Comparison of ENCODE assay signal across 8 cellular contexts in the genomic region with DNA sequence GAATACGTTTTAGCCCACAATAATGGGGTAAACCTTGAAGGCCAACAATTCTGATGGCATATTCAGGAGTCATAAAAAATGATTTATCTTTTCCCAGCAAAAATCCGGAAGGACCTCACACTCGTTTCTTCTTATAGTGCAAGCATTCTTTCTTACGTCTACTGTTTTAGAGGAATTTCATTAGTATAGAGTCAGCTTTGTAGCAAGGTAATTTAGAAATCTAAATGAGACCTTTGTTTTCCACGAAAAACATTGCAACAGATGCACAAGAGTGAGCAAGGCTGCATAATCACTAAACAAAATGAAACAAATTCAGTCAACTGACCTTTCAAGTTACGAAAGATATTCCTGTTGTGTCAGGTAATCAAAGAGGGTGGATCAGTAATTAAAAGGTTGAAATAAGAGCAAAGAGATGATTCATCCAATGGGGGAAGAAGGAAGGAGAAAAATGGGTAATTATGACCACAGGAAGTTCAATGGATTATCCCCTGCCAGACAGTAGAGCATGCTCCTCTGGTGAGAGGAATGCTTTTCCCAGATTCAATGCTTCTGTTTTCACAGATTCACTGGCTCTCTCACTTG. TPM values are rescaled to one million over a fixed set of nuclear protein-coding genes. Genes with fewer than 3 reads are reported as not detected.
DNase-seq lines count a peak whose midpoint lies in the region; ATAC-seq, FAIRE-seq and TF ChIP-seq lines count a peak whose summit lies in the region.

No MANE protein-coding gene starts in this region.

- ATAC-seq in memory B cell (ENCODE audit: low read depth): no peak
- no peak for ATAC-seq in aorta (ENCODE audit: low FRiP score)
- no peak for ATAC-seq in GM21528 (IDR thresholded peaks at IDR 0.05; ENCODE audit: low FRiP score, unreplicated experiment)

- intact Hi-C loops in CD4-positive, alpha-beta memory T cell (cut with micrococcal nuclease): loop anchor here (1.0 to 10.0 kb wide), 2 partner anchors 247 to 346 kb away; a partner anchor contains a TSS
- intact Hi-C loops in aorta (cut with DNase I): loop anchor here (5.0 kb wide), 2 partner anchors 41 to 329 kb away; a partner anchor contains a TSS
- intact Hi-C loops in head of caudate nucleus (cut with DNase I): loop anchor here (2.0 kb wide), 1 partner anchor 178 kb away; a partner anchor contains a TSS

- H3K4me3 ChIP-seq in CD4-positive, alpha-beta memory T cell (ENCODE audit: low read length in 2 of 2): peak overlapping the region; percentile 97 to 99
- H3K4me3 ChIP-seq in astrocyte (ENCODE audit: insufficient read depth, low read depth, low read length): peak overlapping the region; percentile 100
- peak overlapping the region; percentile 61 to 75 for H3K4me3 ChIP-seq in aorta (ENCODE audit: low read length in 2 of 2)

- TF ChIP-seq CTCF in astrocyte (IDR thresholded peaks at IDR 0.05; ENCODE audit: insufficient read depth, low read depth, low read length): no peak

- H4K20me1 ChIP-seq in astrocyte (ENCODE audit: insufficient read depth, low read length): peaks cover 40% of the 10 kb centered on the region

- peaks cover 45% of the 10 kb centered on the region for H3K79me2 ChIP-seq in astrocyte (ENCODE audit: insufficient read depth, low read length)

- DNase-seq in CD4-positive, alpha-beta memory T cell: no peak
- DNase-seq in astrocyte (ENCODE audit: low read depth): peak; percentile 35
- no peak for DNase-seq in memory B cell (ENCODE audit: low spot score in 2 of 2)
- DNase-seq in aorta: no peak
- DNase-seq in cerebellar nuclear complex (lab: John Stamatoyannopoulos, UW): no peak
- no peak for DNase-seq in head of caudate nucleus

- peak overlapping the region; percentile 80 for H2AFZ ChIP-seq in astrocyte (ENCODE audit: low read depth, low read length)

- WGBS in aorta, 2 donors: 29% methylated on average over 6 of the region's 6 CpGs

- POLR2A ChIA-PET in CD4-positive, alpha-beta memory T cell (lab: Charles Lee; ENCODE audit: partially characterized antibody): interaction anchor here (1.0 to 3.9 kb wide), 10 partner anchors 20 to 946 kb away, joined by 3 to 45 read pairs (median 6); a partner anchor contains a TSS

- peaks cover 4 to 30% of the 10 kb centered on the region in 2 donors for H3K36me3 Mint-ChIP-seq in CD4-positive, alpha-beta memory T cell
- peaks cover 3% of the 10 kb centered on the region for H3K36me3 Mint-ChIP-seq in IgD-negative memory B cell
- H3K36me3 Mint-ChIP-seq in astrocyte (ENCODE audit: low read depth, unreplicated experiment): peaks cover 3% of the 10 kb centered on the region
- peaks cover 7% of the 10 kb centered on the region for H3K36me3 Mint-ChIP-seq in memory B cell

- H3K4me2 ChIP-seq in astrocyte (ENCODE audit: low read length): peak overlapping the region; percentile 96

- peak overlapping the region; percentile 100 for H3K27ac Mint-ChIP-seq in CD4-positive, alpha-beta memory T cell
- H3K27ac Mint-ChIP-seq in IgD-negative memory B cell (peak overlapping the region; percentile 100), astrocyte (ENCODE audit: unreplicated experiment) (peak overlapping the region; percentile 100), memory B cell (peak overlapping the region; percentile 100)

- peak overlapping the region; percentile 100 for H3K27ac ChIP-seq in CD4-positive, alpha-beta memory T cell (ENCODE audit: low read depth, low read length)
- H3K27ac ChIP-seq in astrocyte (ENCODE audit: low read depth, low read length) (peak overlapping the region; percentile 100), aorta (ENCODE audit: low read depth in 1 of 2, low read length in 2 of 2) (no peak overlapping the region)

- H3K36me3 ChIP-seq in CD4-positive, alpha-beta memory T cell (ENCODE audit: insufficient read depth, low read length): no peaks in the 10 kb centered on the region
- H3K36me3 ChIP-seq in astrocyte (ENCODE audit: insufficient read depth, low read length) (no peaks in the 10 kb centered on the region), aorta (ENCODE audit: control insufficient read depth in 1 of 2, insufficient read depth in 2 of 2, low read length in 1 of 2) (no peaks in the 10 kb centered on the region)

- peaks cover 0 to 5% (median 3%) of the 10 kb centered on the region in 8 donors for H3K9me3 Mint-ChIP-seq in CD4-positive, alpha-beta memory T cell
- H3K9me3 Mint-ChIP-seq in IgD-negative memory B cell (peaks cover 0 to 5% (median 1%) of the 10 kb centered on the region in 3 donors), astrocyte (ENCODE audit: unreplicated experiment) (peaks cover 4% of the 10 kb centered on the region), memory B cell (peaks cover 5% of the 10 kb centered on the region)

- peak overlapping the region; percentile 97 to 100 (median 100) for H3K4me3 Mint-ChIP-seq in CD4-positive, alpha-beta memory T cell
- peak overlapping the region; percentile 99 to 100 (median 100) for H3K4me3 Mint-ChIP-seq in IgD-negative memory B cell
- H3K4me3 Mint-ChIP-seq in astrocyte (ENCODE audit: unreplicated experiment): peak overlapping the region; percentile 100
- peak overlapping the region; percentile 99 for H3K4me3 Mint-ChIP-seq in memory B cell

- no peaks in the 10 kb centered on the region for H3K27me3 Mint-ChIP-seq in CD4-positive, alpha-beta memory T cell
- H3K27me3 Mint-ChIP-seq in IgD-negative memory B cell (no peaks in the 10 kb centered on the region), astrocyte (ENCODE audit: low read depth, unreplicated experiment) (no peaks in the 10 kb centered on the region), memory B cell (no peaks in the 10 kb centered on the region)

- peak overlapping the region; percentile 100 for H3K9ac ChIP-seq in astrocyte (ENCODE audit: low read length)

- H3K4me1 ChIP-seq in CD4-positive, alpha-beta memory T cell (ENCODE audit: insufficient read depth, low read length): peaks cover 45% of the 10 kb centered on the region
- H3K4me1 ChIP-seq in astrocyte (ENCODE audit: insufficient read depth, low read length) (peaks cover 18% of the 10 kb centered on the region), aorta (ENCODE audit: control insufficient read depth in 1 of 2, insufficient read depth in 2 of 2, low read length in 2 of 2) (peaks cover 0 to 2% of the 10 kb centered on the region in 2 donors)

- H3K4me1 Mint-ChIP-seq in CD4-positive, alpha-beta memory T cell: peaks cover 38 to 55% (median 45%) of the 10 kb centered on the region in 4 donors
- H3K4me1 Mint-ChIP-seq in IgD-negative memory B cell (peaks cover 40 to 42% (median 40%) of the 10 kb centered on the region in 3 donors), astrocyte (ENCODE audit: low read depth, unreplicated experiment) (peaks cover 21% of the 10 kb centered on the region), memory B cell (peaks cover 28% of the 10 kb centered on the region)

- no peaks in the 10 kb centered on the region for H3K9me3 ChIP-seq in CD4-positive, alpha-beta memory T cell (ENCODE audit: control insufficient read depth in 1 of 2, low read length in 2 of 2)
- H3K9me3 ChIP-seq in astrocyte (ENCODE audit: insufficient read depth, low read depth, low read length) (no peaks in the 10 kb centered on the region), aorta (ENCODE audit: control insufficient read depth, low read length) (no peaks in the 10 kb centered on the region)

- CTCF ChIA-PET in CD4-positive, alpha-beta memory T cell (lab: Charles Lee; ENCODE audit: partially characterized antibody): no interaction called here

- H3K27me3 ChIP-seq in CD4-positive, alpha-beta memory T cell (ENCODE audit: insufficient read depth, low read length): no peaks in the 10 kb centered on the region
- H3K27me3 ChIP-seq in astrocyte (ENCODE audit: insufficient read depth, low read length) (no peaks in the 10 kb centered on the region), aorta (ENCODE audit: control insufficient read depth in 1 of 2, insufficient read depth in 2 of 2, low read length in 1 of 2) (no peaks in the 10 kb centered on the region)

- FAIRE-seq in astrocyte (lab: Jason Lieb, UNC): no peak

RNA-seq across cellular contexts. Expression of a gene that starts 0.6 kb away (rescaled TPM):
- total RNA-seq in CD4-positive, alpha-beta memory T cell: 100 to 1,000 TPM; 530 to 559 TPM
- polyA plus RNA-seq in CD4-positive, alpha-beta memory T cell: 100 to 1,000 TPM; 391 to 444 TPM
- polyA plus RNA-seq in IgD-negative memory B cell (312 TPM), aorta (100 to 1,000 TPM; 286 to 661 TPM)
- total RNA-seq in astrocyte (562 and 635 TPM in 2 replicates), aorta (100 to 1,000 TPM; 549 to 607 TPM)

RNA-seq across cellular contexts. Expression of a gene that starts 22.1 kb away (rescaled TPM):
- 10 to 100 TPM; 66.6 to 67.1 TPM for total RNA-seq in CD4-positive, alpha-beta memory T cell
- 10 to 100 TPM; 35.4 to 36.8 TPM for polyA plus RNA-seq in CD4-positive, alpha-beta memory T cell
- polyA plus RNA-seq in IgD-negative memory B cell (33.9 TPM), aorta (10 to 100 TPM; 18.8 to 22.5 TPM)
- total RNA-seq in astrocyte (62.0 and 64.2 TPM in 2 replicates), aorta (10 to 100 TPM; 31.4 to 40.1 TPM)

RNA-seq across cellular contexts. Expression of a gene that starts 41.8 kb away (rescaled TPM):
- 10 to 100 TPM; 22.0 to 22.3 TPM for total RNA-seq in CD4-positive, alpha-beta memory T cell
- polyA plus RNA-seq in CD4-positive, alpha-beta memory T cell: 10 to 100 TPM; 18.0 to 29.3 TPM
- polyA plus RNA-seq in IgD-negative memory B cell (30.6 TPM), aorta (10 to 100 TPM in 1 of 2 donors, 1 to 10 TPM in 1; 5.6 to 14.9 TPM)
- total RNA-seq in astrocyte (59.1 and 63.8 TPM in 2 replicates), aorta (10 to 100 TPM; 17.9 to 21.1 TPM)

Comparison
In these comparisons a context has a peak if more than half of its experiments do, and no peak if none do; other contexts are left out.
1. H3K27ac ChIP-seq: peak in CD4-positive, alpha-beta memory T cell (single experiment) and astrocyte (single experiment); none in aorta (0 of 2).
2. Peak in every context shown above with its lines, with median percentiles within 50 percentile points of each other: H3K4me3 ChIP-seq, H3K27ac Mint-ChIP-seq and H3K4me3 Mint-ChIP-seq.